ENCODE assay signal across 20 cellular contexts in the genomic region with DNA sequence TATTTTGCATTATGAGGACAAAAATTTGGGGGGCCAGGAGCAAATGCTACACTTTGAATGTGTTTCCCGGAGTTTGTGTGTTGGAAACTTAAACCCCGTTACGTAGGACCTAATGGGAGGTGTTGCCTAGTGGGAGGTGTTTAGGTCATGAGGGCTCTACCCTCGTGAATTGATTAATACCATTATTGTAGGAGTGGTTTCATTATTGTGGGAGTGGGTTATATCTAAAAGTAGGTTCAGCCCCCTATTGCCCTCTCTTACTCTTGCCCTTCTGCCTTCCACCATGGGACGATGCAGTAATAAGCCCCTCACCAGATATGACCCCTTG. TPM values are rescaled to one million over a fixed set of nuclear protein-coding genes. Genes with fewer than 3 reads are reported as not detected.
DNase-seq lines count a peak whose midpoint lies in the region; ATAC-seq, FAIRE-seq and TF ChIP-seq lines count a peak whose summit lies in the region.
"Had no signal": no experiment of that assay in that cellular context is flagged by ENCODE, and none has a peak within 500 bp of the region (broad histone marks: within the 10 kb centered on the region; RNA-seq: fewer than 3 reads in every experiment).

No MANE protein-coding gene starts in this region.

- no peak overlapping the region for H3K4me3 ChIP-seq in keratinocyte (ENCODE audit: control insufficient read depth in 2 of 3, extremely low read depth in 1 of 3, insufficient read depth in 2 of 3, low read depth in 1 of 3, low read length in 3 of 3)
- H3K4me3 ChIP-seq: hepatocyte, PC-9, transverse colon had no signal

- DNase-seq in activated T-cell treated with anti-CD3 and anti-CD28 coated beads, Interleukin-2, amount 50 U/mL, for 72 hours, result no peak
- DNase-seq in activated T-cell treated with anti-CD3 and anti-CD28 coated beads, Interleukin-2, amount 50 U/mL, for 1 hour, result no peak
- DNase-seq in HFFc6 (no peak), keratinocyte (ENCODE audit: low read depth, low spot score) (no peak), NCI-H345 treated with DMSO at 0.1 percent for 48 hours (lab: John Stamatoyannopoulos, UW; ENCODE audit: unreplicated experiment) (no peak), NCI-H82 treated with DMSO at 0.1 percent for 48 hours (lab: John Stamatoyannopoulos, UW; ENCODE audit: unreplicated experiment) (no peak)
- DNase-seq in activated CD8-positive, alpha-beta T cell treated with anti-CD3 and anti-CD28 coated beads, Interleukin-2, amount 10 ng/mL, durations not matched to agents 7 days and 5 days, result no peak
- DNase-seq: CD4-positive, alpha-beta T cell; DMS 273 treated with DMSO at 0.1 percent for 48 hours; NCI-H187 treated with DMSO at 0.1 percent for 48 hours; NCI-H226; PC-9; SIG-M5; stimulated activated naive CD4-positive, alpha-beta T cell treated with Interleukin-2 at 50 U/mL for 16 hours; transverse colon; WERI-Rb-1 had no signal

- dilution Hi-C loops in keratinocyte (cut with MboI; ENCODE audit: extremely low pct_ligation_motif_present, low sequenced_read_pairs), result no loop called here

- peaks cover 45% of the 10 kb centered on the region for H3K4me1 ChIP-seq in keratinocyte (ENCODE audit: control insufficient read depth, extremely low read depth, insufficient read depth, low read length)
- H3K4me1 ChIP-seq: transverse colon had no signal

- peak overlapping the region; percentile 34 for H3K4me2 ChIP-seq in keratinocyte (ENCODE audit: control insufficient read depth, extremely low read depth, insufficient read depth, low read depth, low read length)
- H3K4me2 ChIP-seq: hepatocyte, PC-9 had no signal

- POLR2A ChIA-PET in activated CD8-positive, alpha-beta T cell treated with anti-CD3 and anti-CD28 coated beads, Interleukin-2, amount 10 ng/mL, durations not matched to agents 7 days and 5 days (lab: Charles Lee), result no interaction called here

- no peaks in the 10 kb centered on the region for H3K27me3 Mint-ChIP-seq in activated T-cell treated with anti-CD3 and anti-CD28 coated beads, Interleukin-2, amount 50 U/mL, for 72 hours (ENCODE audit: low read depth)
- H3K27me3 Mint-ChIP-seq in HFFc6 (ENCODE audit: insufficient read depth), result no peaks in the 10 kb centered on the region
- H3K27me3 Mint-ChIP-seq in activated CD8-positive, alpha-beta T cell treated with anti-CD3 and anti-CD28 coated beads, Interleukin-2, amount 10 ng/mL, durations not matched to agents 7 days and 5 days (ENCODE audit: low read depth), result no peaks in the 10 kb centered on the region
- H3K27me3 Mint-ChIP-seq: CD4-positive, alpha-beta T cell; dendritic cell treated with granulocyte-macrophage colony-stimulating factor and Interleukin-4, amounts not matched to agents 40 ng/mL and 50 ng/mL, for 4 days had no signal

- peaks cover 0 to under 1% of the 10 kb centered on the region in 2 donors for H3K9me3 Mint-ChIP-seq in activated T-cell treated with anti-CD3 and anti-CD28 coated beads, Interleukin-2, amount 50 U/mL, for 72 hours
- H3K9me3 Mint-ChIP-seq in HFFc6, result no peaks in the 10 kb centered on the region; the same call in 1 of the 2 replicates
- no peaks in the 10 kb centered on the region for H3K9me3 Mint-ChIP-seq in activated CD8-positive, alpha-beta T cell treated with anti-CD3 and anti-CD28 coated beads, Interleukin-2, amount 10 ng/mL, durations not matched to agents 7 days and 5 days (ENCODE audit: insufficient read depth)
- H3K9me3 Mint-ChIP-seq: CD4-positive, alpha-beta T cell; dendritic cell treated with granulocyte-macrophage colony-stimulating factor and Interleukin-4, amounts not matched to agents 40 ng/mL and 50 ng/mL, for 4 days had no signal

- ATAC-seq in activated T-cell treated with anti-CD3 and anti-CD28 coated beads, Interleukin-2, amount 50 U/mL, for 72 hours (replicated peaks in 1 of 2), result peak in 1 of 2 donors; percentile 54
- peak; percentile 11 for ATAC-seq in activated CD8-positive, alpha-beta T cell treated with anti-CD3 and anti-CD28 coated beads, Interleukin-2, amount 10 ng/mL, durations not matched to agents 7 days and 5 days
- ATAC-seq in HG02970 (IDR thresholded peaks at IDR 0.05; ENCODE audit: low FRiP score, unreplicated experiment), result no peak

- H3K36me3 ChIP-seq in keratinocyte (ENCODE audit: control insufficient read depth in 2 of 2, extremely low read depth in 1 of 2, insufficient read depth in 2 of 2, low read length in 2 of 2), result peaks cover 2 to 5% of the 10 kb centered on the region in 2 experiments

- H3K27me3 ChIP-seq in keratinocyte (ENCODE audit: control insufficient read depth, extremely low read depth, insufficient read depth, low read length), result no peaks in the 10 kb centered on the region
- H3K27me3 ChIP-seq: hepatocyte, transverse colon had no signal

- peaks cover 7 to 18% of the 10 kb centered on the region in 2 donors for H3K36me3 Mint-ChIP-seq in activated T-cell treated with anti-CD3 and anti-CD28 coated beads, Interleukin-2, amount 50 U/mL, for 72 hours (ENCODE audit: insufficient read depth in 2 of 2)
- peaks cover 30% of the 10 kb centered on the region for H3K36me3 Mint-ChIP-seq in HFFc6 (ENCODE audit: low read depth)
- peaks cover 58% of the 10 kb centered on the region for H3K36me3 Mint-ChIP-seq in activated CD8-positive, alpha-beta T cell treated with anti-CD3 and anti-CD28 coated beads, Interleukin-2, amount 10 ng/mL, durations not matched to agents 7 days and 5 days (ENCODE audit: low read depth)

- no peak for TF ChIP-seq CTCF in HFFc6 (IDR thresholded peaks at IDR 0.05)
- TF ChIP-seq CTCF in keratinocyte (optimal IDR thresholded peaks at IDR 0.05 in 1 of 3, IDR thresholded peaks at IDR 0.05 in 1 of 3, conservative IDR thresholded peaks at IDR 0.05 in 1 of 3; ENCODE audit: extremely low read depth in 1 of 3, insufficient read depth in 2 of 3, low read length in 3 of 3), result no peak

- H3K4me1 Mint-ChIP-seq in activated T-cell treated with anti-CD3 and anti-CD28 coated beads, Interleukin-2, amount 50 U/mL, for 72 hours (ENCODE audit: low read depth), result peaks cover 29% of the 10 kb centered on the region
- peaks cover 71% of the 10 kb centered on the region for H3K4me1 Mint-ChIP-seq in HFFc6 (ENCODE audit: low read depth)
- peaks cover 44% of the 10 kb centered on the region for H3K4me1 Mint-ChIP-seq in activated CD8-positive, alpha-beta T cell treated with anti-CD3 and anti-CD28 coated beads, Interleukin-2, amount 10 ng/mL, durations not matched to agents 7 days and 5 days (ENCODE audit: low read depth)

- H3K27ac ChIP-seq in keratinocyte (ENCODE audit: control insufficient read depth, insufficient read depth, low read length), result peak overlapping the region; percentile 69
- H3K27ac ChIP-seq: hepatocyte, PC-9, transverse colon, WERI-Rb-1 had no signal

- no peak overlapping the region for H3K9ac ChIP-seq in keratinocyte (ENCODE audit: control insufficient read depth, extremely low read depth, insufficient read depth, low read length)

- no peaks in the 10 kb centered on the region for H4K20me1 ChIP-seq in keratinocyte (ENCODE audit: control insufficient read depth, extremely low read depth, insufficient read depth, low read length)

- no peaks in the 10 kb centered on the region for H3K9me1 ChIP-seq in keratinocyte (ENCODE audit: control insufficient read depth, extremely low read depth, insufficient read depth, low read length)

- H3K79me2 ChIP-seq in keratinocyte (ENCODE audit: control insufficient read depth, insufficient read depth, low read length), result peaks cover 55% of the 10 kb centered on the region

- no peak for FAIRE-seq in keratinocyte (lab: Jason Lieb, UNC)
- FAIRE-seq: endothelial cell of umbilical vein had no signal

- peak overlapping the region in 1 of 2 donors; percentile 61 for H3K4me3 Mint-ChIP-seq in activated T-cell treated with anti-CD3 and anti-CD28 coated beads, Interleukin-2, amount 50 U/mL, for 72 hours
- peak overlapping the region; percentile 33 for H3K4me3 Mint-ChIP-seq in HFFc6
- peak overlapping the region; percentile 11 for H3K4me3 Mint-ChIP-seq in activated CD8-positive, alpha-beta T cell treated with anti-CD3 and anti-CD28 coated beads, Interleukin-2, amount 10 ng/mL, durations not matched to agents 7 days and 5 days
- H3K4me3 Mint-ChIP-seq: CD4-positive, alpha-beta T cell; dendritic cell treated with granulocyte-macrophage colony-stimulating factor and Interleukin-4, amounts not matched to agents 40 ng/mL and 50 ng/mL, for 4 days had no signal

- CTCF ChIA-PET in activated CD8-positive, alpha-beta T cell treated with anti-CD3 and anti-CD28 coated beads, Interleukin-2, amount 10 ng/mL, durations not matched to agents 7 days and 5 days (lab: Charles Lee), result no interaction called here

- H3K9me3 ChIP-seq in keratinocyte (ENCODE audit: control insufficient read depth, low read depth, low read length), result no peaks in the 10 kb centered on the region
- H3K9me3 ChIP-seq: transverse colon had no signal

- peak overlapping the region; percentile 62 for H3K27ac Mint-ChIP-seq in activated T-cell treated with anti-CD3 and anti-CD28 coated beads, Interleukin-2, amount 50 U/mL, for 72 hours
- H3K27ac Mint-ChIP-seq in HFFc6, result peak overlapping the region; percentile 76
- H3K27ac Mint-ChIP-seq in activated CD8-positive, alpha-beta T cell treated with anti-CD3 and anti-CD28 coated beads, Interleukin-2, amount 10 ng/mL, durations not matched to agents 7 days and 5 days, result peak overlapping the region; percentile 56
- H3K27ac Mint-ChIP-seq: CD4-positive, alpha-beta T cell; dendritic cell treated with granulocyte-macrophage colony-stimulating factor and Interleukin-4, amounts not matched to agents 40 ng/mL and 50 ng/mL, for 4 days had no signal

- no peak overlapping the region for H2AFZ ChIP-seq in keratinocyte (ENCODE audit: control insufficient read depth, low read length)
- H2AFZ ChIP-seq: hepatocyte, PC-9 had no signal

RNA-seq across cellular contexts. Expression of a gene that starts 15.5 kb away (rescaled TPM):
- 10 to 100 TPM; 88.4 to 98.6 TPM for total RNA-seq in activated T-cell treated with anti-CD3 and anti-CD28 coated beads, Interleukin-2, amount 50 U/mL, for 72 hours
- 100 to 1,000 TPM in 2 of 6 experiments, 10 to 100 TPM in 4; 84.7 to 137 (median 94.7) TPM for total RNA-seq in HFFc6 (2021; fragmentation: NEBNext Ultra II Directional; extraction: Animal tissue kit (Norgen Biotek cat#: 25700))
- 10 to 100 TPM; 90.8 to 91.1 TPM for total RNA-seq in activated CD8-positive, alpha-beta T cell treated with anti-CD3 and anti-CD28 coated beads, Interleukin-2, amount 10 ng/mL, durations not matched to agents 7 days and 5 days
- polyA plus RNA-seq in keratinocyte, result 142 to 250 TPM (median 221 TPM) in 3 replicates
- polyA plus RNA-seq in keratinocyte (2011; ENCODE audit: low read depth), result 23.3 TPM
- polyA plus RNA-seq in keratinocyte (2011; cell fraction: cytosol; rRNA removed), result 121 and 215 TPM in 2 replicates
- 251 and 367 TPM in 2 replicates for polyA plus RNA-seq in keratinocyte (2011; cell fraction: nucleus; rRNA removed)
- polyA plus RNA-seq in keratinocyte (2012; ENCODE audit: low replicate concordance), result 23.6 and 108 TPM in 2 replicates
- 50.0 to 680 TPM (median 278 TPM) in 3 replicates for polyA minus RNA-seq in keratinocyte
- polyA minus RNA-seq in keratinocyte (2011; cell fraction: cytosol; rRNA and poly(A)+ RNA removed), result 155 TPM
- polyA minus RNA-seq in keratinocyte (2011; cell fraction: nucleus; rRNA and poly(A)+ RNA removed), result 208 and 450 TPM in 2 replicates
